Comparison of ENCODE assay signal across 8 cellular contexts in the genomic region with DNA sequence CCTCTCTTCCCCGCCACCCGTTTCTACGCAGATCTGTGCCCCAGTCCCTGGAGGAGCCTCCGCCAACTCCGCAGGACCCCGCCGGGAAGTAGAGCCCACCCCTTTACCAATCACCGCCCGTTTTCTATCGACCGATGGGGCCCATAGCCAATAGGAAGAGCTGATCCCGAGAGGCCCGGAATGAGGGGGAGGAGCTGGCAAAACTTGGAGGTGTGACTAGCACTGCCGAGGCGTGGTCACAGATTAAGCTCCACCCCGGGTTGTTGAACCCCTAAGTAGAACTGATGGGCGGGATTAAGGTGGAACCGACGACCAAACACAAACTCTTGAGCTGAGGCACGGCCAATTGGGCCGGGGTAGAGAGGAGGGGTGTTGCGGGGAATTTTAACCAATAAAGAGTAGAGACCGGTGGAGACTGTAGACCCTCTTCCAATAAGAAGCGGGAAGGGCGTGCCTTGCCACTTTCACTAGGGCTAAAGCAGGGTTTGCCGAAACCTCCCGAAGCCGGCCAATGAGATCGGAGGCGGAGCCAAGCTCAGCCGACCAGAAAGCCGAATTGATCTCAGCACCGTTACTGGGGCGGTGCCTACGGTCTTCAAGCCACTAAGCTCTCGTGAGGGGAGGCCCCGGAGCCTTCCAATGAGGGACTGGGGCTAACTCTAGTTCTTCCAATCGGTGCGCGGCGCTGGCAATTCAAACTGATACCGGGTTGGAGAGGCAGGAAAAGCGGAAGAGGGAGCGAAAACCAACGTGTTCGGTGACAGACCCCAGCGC. TPM values are rescaled to one million over a fixed set of nuclear protein-coding genes. Genes with fewer than 3 reads are reported as not detected.
A peak's percentile ranks its signal among the peaks of the same experiment; 100 is the strongest.
DNase-seq lines count a peak whose midpoint lies in the region; ATAC-seq, FAIRE-seq and TF ChIP-seq lines count a peak whose summit lies in the region.
"Not testable (repeated sequence)": the region's sequence is repeated elsewhere in the genome, so short reads cannot be mapped to it uniquely, and the experiment has no call there.

Gene FAM72D (plus strand): TSS at position 691 of the 774 bp plus-strand sequence. CDS start 874 bp downstream, outside the sequence.
Gene SRGAP2B (minus strand): TSS at position 45 of the 774 bp plus-strand sequence. CDS start 2,427 bp downstream, outside the sequence.

- peak within 1 kb of the TSS in 1 of 4 donors; percentile 40 for H3K27ac ChIP-seq in body of pancreas
- H3K27ac ChIP-seq in vagina: not testable (repeated sequence)

- not testable (repeated sequence) for TF ChIP-seq CTCF in body of pancreas (IDR thresholded peaks at IDR 0.05); vagina (IDR thresholded peaks at IDR 0.05)

- not testable (repeated sequence) for H2AFZ ChIP-seq in neuron (ENCODE audit: low read depth, low read length)

- not testable (repeated sequence) for TF ChIP-seq POLR2A in body of pancreas (IDR thresholded peaks at IDR 0.05); vagina (IDR thresholded peaks at IDR 0.05)

- H3K4me1 ChIP-seq in body of pancreas; neuron (ENCODE audit: insufficient read depth, low read length); vagina: not testable (repeated sequence)

- H3K27me3 ChIP-seq in body of pancreas; neuron (ENCODE audit: insufficient read depth, low read length); vagina: not testable (repeated sequence)

- intact Hi-C loops in body of pancreas (cut with DNase I); left cardiac atrium (cut with DNase I); vagina (cut with DNase I): not testable (repeated sequence)

- DNase-seq in RCC 7860 (ENCODE audit: low spot score); body of pancreas; left cardiac atrium; vagina (ENCODE audit: extremely low spot score in 2 of 2): not testable (repeated sequence)

- not testable (repeated sequence) for H3K4me3 ChIP-seq in body of pancreas
- H3K4me3 ChIP-seq in neuron (ENCODE audit: low read length): peak within 1 kb of the TSS; percentile 46
- H3K4me3 ChIP-seq in vagina: peak within 1 kb of the TSS; percentile 37 to 44

- FAIRE-seq in RCC 7860 (lab: Jason Lieb, UNC): peak; percentile 99

- not testable (repeated sequence) for H3K9me3 ChIP-seq in body of pancreas; neuron (ENCODE audit: low read length); vagina

- WGBS in body of pancreas, 2 donors: no CpG with 5 or more reads among the region's 47 CpGs

- not testable (repeated sequence) for H3K36me3 ChIP-seq in body of pancreas (replicated peaks in 1 of 2; ENCODE audit: insufficient read depth in 1 of 2, low read depth in 2 of 2); neuron (ENCODE audit: insufficient read depth, low read length); vagina

- ATAC-seq in GM18520 (IDR thresholded peaks at IDR 0.05; ENCODE audit: unreplicated experiment) (peak; percentile 84), GM21786 (IDR thresholded peaks at IDR 0.05; ENCODE audit: unreplicated experiment) (peak; percentile 80), HG03159 (IDR thresholded peaks at IDR 0.05; ENCODE audit: unreplicated experiment) (peak; percentile 81), body of pancreas (peak; percentile 90), left cardiac atrium (peak; percentile 86)

RNA-seq across cellular contexts. Expression of gene FAM72D, which starts in this region (rescaled TPM):
- total RNA-seq in body of pancreas: not detected
- under 1 TPM; 0.09 to 0.13 TPM for total RNA-seq in left cardiac atrium
- total RNA-seq in vagina: 2.0 TPM

RNA-seq across cellular contexts. Expression of gene SRGAP2B, which starts in this region (rescaled TPM):
- 1 to 10 TPM; 7.5 to 9.6 TPM for total RNA-seq in body of pancreas
- total RNA-seq in left cardiac atrium: 10 to 100 TPM; 17.7 to 20.6 TPM
- total RNA-seq in vagina: 31.4 TPM
